1 cellular context compared by ENCODE assay signal in genomic region chr12:57241556-57242310, GRCh38.
TF ChIP-seq lines count a peak whose summit lies in the region.

No MANE protein-coding gene starts in this region.

TF ChIP-seq in endothelial cell of umbilical vein, 7 proteins besides CTCF, POLR2A, EP300 and RAD21 (continued from another document):
- TF ChIP-seq JUN (IDR thresholded peaks at IDR 0.05; ENCODE audit: borderline replicate concordance, insufficient read depth, insufficient read length, low read depth), result no peak
- TF ChIP-seq, protein P1, sequence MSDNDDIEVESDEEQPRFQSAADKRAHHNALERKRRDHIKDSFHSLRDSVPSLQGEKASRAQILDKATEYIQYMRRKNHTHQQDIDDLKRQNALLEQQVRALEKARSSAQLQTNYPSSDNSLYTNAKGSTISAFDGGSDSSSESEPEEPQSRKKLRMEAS (IDR thresholded peaks at IDR 0.05; ENCODE audit: insufficient read depth, insufficient read length), result no peak
- TF ChIP-seq FOS (IDR thresholded peaks at IDR 0.05; ENCODE audit: borderline replicate concordance, insufficient read depth, low read length), result no peak
- TF ChIP-seq POLR2AphosphoS5 (IDR thresholded peaks at IDR 0.05; ENCODE audit: insufficient read depth, low read depth, low read length), result no peak
